Comparison of ENCODE assay signal across 16 cellular contexts in the genomic region with DNA sequence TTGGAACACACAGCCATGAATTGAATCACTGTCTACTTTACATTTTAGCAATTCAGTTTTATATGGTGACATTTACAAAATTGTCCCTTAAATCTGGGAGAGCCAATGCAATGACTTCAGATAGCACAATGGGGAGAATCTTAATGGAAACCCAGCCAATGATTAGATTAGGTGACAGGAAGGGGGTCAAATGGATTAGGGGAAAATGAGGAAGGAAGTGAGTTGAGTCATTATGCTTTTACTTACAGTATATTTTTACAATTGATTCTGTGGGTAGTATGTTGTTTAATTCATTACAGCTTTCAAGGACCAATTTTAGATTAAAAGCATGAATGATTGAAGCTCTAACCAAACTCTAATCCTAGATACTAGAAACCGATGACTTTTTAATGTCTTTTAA.
"Had no signal": no experiment of that assay in that cellular context is flagged by ENCODE, and none has a peak within 500 bp of the region (broad histone marks: within the 10 kb centered on the region; RNA-seq: fewer than 3 reads in every experiment).

No MANE protein-coding gene starts in this region.

- H3K27me3 ChIP-seq: foreskin keratinocyte, ovary, sigmoid colon, suprapubic skin had no signal

- H3K27ac Mint-ChIP-seq: activated CD4-positive, alpha-beta memory T cell treated with anti-CD3 and anti-CD28 coated beads for 36 hours; T-helper 17 cell had no signal

- H3K4me3 ChIP-seq: lung, ovary, sigmoid colon, suprapubic skin had no signal

- H3K4me3 Mint-ChIP-seq: activated CD4-positive, alpha-beta memory T cell treated with anti-CD3 and anti-CD28 coated beads for 36 hours; T-helper 17 cell; type B pancreatic cell had no signal

- DNase-seq: activated CD4-positive, alpha-beta memory T cell treated with anti-CD3 and anti-CD28 coated beads for 36 hours; activated CD4-positive, CD25-positive, alpha-beta regulatory T cell treated with anti-CD3 and anti-CD28 coated beads, Interleukin-2, amount 50 U/mL, for 72 hours; activated gamma-delta T cell; activated T-cell treated with anti-CD3 and anti-CD28 coated beads, Interleukin-2, amount 50 U/mL, for 48 hours; aorta; foreskin keratinocyte; head of caudate nucleus; left colon; ovary; sigmoid colon; stimulated activated CD4-positive, alpha-beta T cell treated with anti-CD3 and anti-CD28 coated beads, Interleukin-12 subunit alpha, Interleukin-12 subunit beta, amount 100 ng/mL, for 4 hours; stimulated activated naive CD8-positive, alpha-beta T cell treated with anti-CD3 and anti-CD28 coated beads, Interleukin-15, Interleukin-2, amounts not matched to agents 100 U/mL and 50 U/mL, for 24 hours; T-helper 17 cell had no signal

- H3K36me3 Mint-ChIP-seq: activated CD4-positive, alpha-beta memory T cell treated with anti-CD3 and anti-CD28 coated beads for 36 hours had no signal

- ATAC-seq: foreskin keratinocyte; left colon; stimulated activated naive CD8-positive, alpha-beta T cell treated with anti-CD3 and anti-CD28 coated beads, Interleukin-15, Interleukin-2, amounts not matched to agents 100 U/mL and 50 U/mL, for 24 hours; T-helper 17 cell had no signal

- H3K9me3 ChIP-seq: ovary, sigmoid colon, suprapubic skin had no signal

- H3K4me1 ChIP-seq: foreskin keratinocyte, suprapubic skin had no signal

- H3K27me3 Mint-ChIP-seq: T-helper 17 cell, type B pancreatic cell had no signal

- H3K27ac ChIP-seq: foreskin keratinocyte, ovary, sigmoid colon, suprapubic skin had no signal

- H3K9me3 Mint-ChIP-seq: activated CD4-positive, alpha-beta memory T cell treated with anti-CD3 and anti-CD28 coated beads for 36 hours; type B pancreatic cell had no signal

- H3K4me1 Mint-ChIP-seq: T-helper 17 cell had no signal

- H3K36me3 ChIP-seq: ovary, sigmoid colon, suprapubic skin had no signal
